In the genomic region with DNA sequence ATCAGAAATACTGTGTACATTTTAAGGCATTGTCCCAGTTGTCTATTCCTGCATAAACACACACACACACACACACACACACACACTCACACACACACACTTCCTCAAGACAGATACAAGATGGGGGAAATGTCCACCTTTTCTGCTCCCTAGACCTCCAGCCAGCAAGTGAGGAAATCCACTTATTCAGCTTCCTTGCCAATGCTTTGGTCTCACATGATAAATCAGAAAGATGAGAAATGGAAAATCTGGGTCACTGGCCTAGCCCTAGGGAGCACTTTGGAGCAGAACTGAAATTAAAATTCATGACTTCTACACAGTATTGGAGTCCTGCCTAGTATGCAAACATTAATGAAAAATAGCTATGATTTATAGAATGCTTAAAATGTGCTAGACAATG, we compare ENCODE assay signal across 6 cellular contexts. TPM values are rescaled to one million over a fixed set of nuclear protein-coding genes. Genes with fewer than 3 reads are reported as not detected.
DNase-seq lines count a peak whose midpoint lies in the region; ATAC-seq and TF ChIP-seq lines count a peak whose summit lies in the region.
"Not testable (repeated sequence)": the region's sequence is repeated elsewhere in the genome, so short reads cannot be mapped to it uniquely, and the experiment has no call there.

No MANE protein-coding gene starts in this region.

- not testable (repeated sequence) for H3K4me3 ChIP-seq in heart right ventricle, uterus

- TF ChIP-seq CTCF in heart right ventricle (IDR thresholded peaks at IDR 0.05); omental fat pad (IDR thresholded peaks at IDR 0.05); uterus (IDR thresholded peaks at IDR 0.05): not testable (repeated sequence)

- DNase-seq in Right ventricle myocardium inferior (ENCODE audit: missing footprints); heart right ventricle; stimulated activated naive B cell treated with anti-CD40 and anti-IgM and Interleukin-4, amounts not matched to agents 10 μg/mL and 1 μg/mL and 100 μg/mL, for 72 hours: not testable (repeated sequence)
- DNase-seq in omental fat pad (ENCODE audit: low spot score) = peak; percentile 16
- peak; percentile 17 to 28 for DNase-seq in uterus

- H3K27ac Mint-ChIP-seq in stimulated activated naive B cell treated with anti-CD40 and anti-IgM and Interleukin-4, amounts not matched to agents 10 μg/mL and 1 μg/mL and 100 μg/mL, for 72 hours = not testable (repeated sequence)

- H3K4me1 Mint-ChIP-seq in stimulated activated naive B cell treated with anti-CD40 and anti-IgM and Interleukin-4, amounts not matched to agents 10 μg/mL and 1 μg/mL and 100 μg/mL, for 72 hours = not testable (repeated sequence)

- not testable (repeated sequence) for H3K27ac ChIP-seq in heart right ventricle, uterus

- intact Hi-C loops in Right ventricle myocardium inferior (cut with DNase I); heart right ventricle (cut with DNase I); uterus (cut with DNase I; ENCODE audit: low total_unique reads): not testable (repeated sequence)

- H3K4me1 ChIP-seq in heart right ventricle, uterus: not testable (repeated sequence)

- not testable (repeated sequence) for H3K9me3 Mint-ChIP-seq in stimulated activated naive B cell treated with anti-CD40 and anti-IgM and Interleukin-4, amounts not matched to agents 10 μg/mL and 1 μg/mL and 100 μg/mL, for 72 hours

- not testable (repeated sequence) for H3K36me3 Mint-ChIP-seq in stimulated activated naive B cell treated with anti-CD40 and anti-IgM and Interleukin-4, amounts not matched to agents 10 μg/mL and 1 μg/mL and 100 μg/mL, for 72 hours

- H3K27me3 ChIP-seq in heart right ventricle, uterus: not testable (repeated sequence)

- not testable (repeated sequence) for H3K4me3 Mint-ChIP-seq in stimulated activated naive B cell treated with anti-CD40 and anti-IgM and Interleukin-4, amounts not matched to agents 10 μg/mL and 1 μg/mL and 100 μg/mL, for 72 hours

- H3K9me3 ChIP-seq in heart right ventricle, uterus: not testable (repeated sequence)

- TF ChIP-seq POLR2A in uterus (IDR thresholded peaks at IDR 0.05) = not testable (repeated sequence)

- ATAC-seq in SK-N-SH treated with all-trans-retinoic acid at 6 μM for 48 hours = peak; percentile 46
- ATAC-seq in Right ventricle myocardium inferior = peak; percentile 72
- ATAC-seq in heart right ventricle = peak in 7 of 8 donors; percentile 24 to 69 (median 56)
- ATAC-seq in omental fat pad (ENCODE audit: low FRiP score) = peak; percentile 59
- ATAC-seq in stimulated activated naive B cell treated with anti-CD40 and anti-IgM and Interleukin-4, amounts not matched to agents 10 μg/mL and 1 μg/mL and 100 μg/mL, for 72 hours (replicated peaks) = peak; percentile 65 to 69

- H3K36me3 ChIP-seq in heart right ventricle, uterus: not testable (repeated sequence)

- not testable (repeated sequence) for H3K27me3 Mint-ChIP-seq in stimulated activated naive B cell treated with anti-CD40 and anti-IgM and Interleukin-4, amounts not matched to agents 10 μg/mL and 1 μg/mL and 100 μg/mL, for 72 hours

RNA-seq across cellular contexts. Expression of a gene that starts 15.3 kb away (rescaled TPM):
- total RNA-seq in Right ventricle myocardium inferior (1,846 TPM), heart right ventricle (1,000 to 10,000 TPM; 1,915 to 2,957 (median 2,606) TPM), omental fat pad (10 to 100 TPM; 54.1 to 83.5 (median 59.1) TPM), uterus (10 to 100 TPM; 24.6 to 61.9 (median 55.6) TPM)
- 100 to 1,000 TPM; 479 to 683 TPM for polyA plus RNA-seq in heart right ventricle

Comparison
In these comparisons a context has a peak if more than half of its experiments do, and no peak if none do; other contexts are left out.
1. RNA of a gene that starts 15.3 kb away (total RNA-seq): 1,915 to 2,957 TPM in heart right ventricle and 1,846 TPM in Right ventricle myocardium inferior (single experiment); 54.1 to 83.5 TPM in omental fat pad and 24.6 to 61.9 TPM in uterus; every median in the first group is over 10 times any median in the second.
2. Peak in every context shown above with its lines, with median percentiles within 50 percentile points of each other: ATAC-seq.